Comparison of ENCODE assay signal across 10 cellular contexts in genomic region chr20:50546729-50547314, GRCh38. TPM values are rescaled to one million over a fixed set of nuclear protein-coding genes. Genes with fewer than 3 reads are reported as not detected.
A peak's percentile ranks its signal among the peaks of the same experiment; 100 is the strongest.
DNase-seq lines count a peak whose midpoint lies in the region; ATAC-seq, FAIRE-seq and TF ChIP-seq lines count a peak whose summit lies in the region.
"Had no signal": no experiment of that assay in that cellular context is flagged by ENCODE, and none has a peak within 500 bp of the region (broad histone marks: within the 10 kb centered on the region; RNA-seq: fewer than 3 reads in every experiment).

No MANE protein-coding gene starts in this region.

- H3K4me1 ChIP-seq in endothelial cell of umbilical vein (ENCODE audit: control insufficient read depth, extremely low read depth, insufficient read depth, low read length): peaks cover 24% of the 10 kb centered on the region

- dilution Hi-C loops in endothelial cell of umbilical vein (cut with MboI; ENCODE audit: extremely low pct_ligation_motif_present, low sequenced_read_pairs): no loop called here

- peaks cover 2 to 4% of the 10 kb centered on the region in 2 experiments for H3K36me3 ChIP-seq in endothelial cell of umbilical vein (ENCODE audit: control insufficient read depth in 2 of 2, extremely low read depth in 1 of 2, insufficient read depth in 2 of 2, low read length in 2 of 2)

- ATAC-seq in stimulated activated naive B cell treated with anti-CD40 and anti-IgM and Interleukin-4, amounts not matched to agents 10 μg/mL and 1 μg/mL and 100 μg/mL, for 72 hours (replicated peaks): peak; percentile 81 to 88
- ATAC-seq in GM21619 (IDR thresholded peaks at IDR 0.05; ENCODE audit: unreplicated experiment): no peak
- no peak for ATAC-seq in GM19324 (IDR thresholded peaks at IDR 0.05; ENCODE audit: low FRiP score, unreplicated experiment)

- H3K9me1 ChIP-seq in endothelial cell of umbilical vein (replicated peaks; ENCODE audit: control insufficient read depth, extremely low read depth, insufficient read depth, low read length): no peaks in the 10 kb centered on the region

- peaks cover 93% of the 10 kb centered on the region for H3K79me2 ChIP-seq in endothelial cell of umbilical vein (ENCODE audit: control insufficient read depth, insufficient read depth, low read length)

- H3K4me2 ChIP-seq in endothelial cell of umbilical vein (ENCODE audit: insufficient read depth, low read length): no peak overlapping the region

- no peak for TF ChIP-seq POLR2A in endothelial cell of umbilical vein (IDR thresholded peaks at IDR 0.05; ENCODE audit: low read depth, low read length)

- BruUV-seq in endothelial cell of umbilical vein (replicated peaks; lab: Mats Ljungman, UMichigan): no TSS peak

- FAIRE-seq in endothelial cell of umbilical vein (lab: Jason Lieb, UNC): no peak
- FAIRE-seq: keratinocyte had no signal

- H3K4me3 Mint-ChIP-seq in stimulated activated naive B cell treated with anti-CD40 and anti-IgM and Interleukin-4, amounts not matched to agents 10 μg/mL and 1 μg/mL and 100 μg/mL, for 72 hours: peak overlapping the region; percentile 79 to 83

- H3K27me3 ChIP-seq in endothelial cell of umbilical vein (ENCODE audit: control insufficient read depth in 2 of 2, insufficient read depth in 2 of 2, low read length in 2 of 2): no peaks in the 10 kb centered on the region

- peaks cover 0 to 1% of the 10 kb centered on the region in 2 donors for H3K9me3 Mint-ChIP-seq in stimulated activated naive B cell treated with anti-CD40 and anti-IgM and Interleukin-4, amounts not matched to agents 10 μg/mL and 1 μg/mL and 100 μg/mL, for 72 hours

- H3K36me3 Mint-ChIP-seq in stimulated activated naive B cell treated with anti-CD40 and anti-IgM and Interleukin-4, amounts not matched to agents 10 μg/mL and 1 μg/mL and 100 μg/mL, for 72 hours: peaks cover 38 to 63% of the 10 kb centered on the region in 2 donors

- H3K27ac Mint-ChIP-seq in stimulated activated naive B cell treated with anti-CD40 and anti-IgM and Interleukin-4, amounts not matched to agents 10 μg/mL and 1 μg/mL and 100 μg/mL, for 72 hours: peak overlapping the region; percentile 87

- no peak overlapping the region for H3K9ac ChIP-seq in endothelial cell of umbilical vein (replicated peaks; ENCODE audit: extremely low read depth, insufficient read depth, low read length)

- POLR2A ChIA-PET in endothelial cell of umbilical vein (lab: Charles Lee): no interaction called here

- no peaks in the 10 kb centered on the region for H3K9me3 ChIP-seq in endothelial cell of umbilical vein (replicated peaks; ENCODE audit: control insufficient read depth, insufficient read depth, low read length)

- H3K4me3 ChIP-seq in endothelial cell of umbilical vein (replicated peaks in 1 of 3; ENCODE audit: insufficient read depth in 1 of 3, low read depth in 1 of 3, low read length in 3 of 3): no peak overlapping the region

- no peaks in the 10 kb centered on the region for H4K20me1 ChIP-seq in endothelial cell of umbilical vein (replicated peaks; ENCODE audit: control insufficient read depth, extremely low read depth, insufficient read depth, low read length)

- no peaks in the 10 kb centered on the region for H3K27me3 Mint-ChIP-seq in stimulated activated naive B cell treated with anti-CD40 and anti-IgM and Interleukin-4, amounts not matched to agents 10 μg/mL and 1 μg/mL and 100 μg/mL, for 72 hours

- CTCF ChIA-PET in endothelial cell of umbilical vein (lab: Charles Lee): interaction anchor here (12.9 kb wide), 1 partner anchor 11 kb away, joined by 99 read pairs; no protein-coding TSS in a partner anchor

- DNase-seq in activated effector memory CD4-positive, alpha-beta T cell treated with anti-CD3 and anti-CD28 coated beads, Interleukin-2, amount 50 U/mL, for 16 hours: peak; percentile 70
- DNase-seq in activated effector memory CD4-positive, alpha-beta T cell treated with Interleukin-2 at 50 U/mL for 16 hours: no peak
- DNase-seq in MV-4-11 (lab: John Stamatoyannopoulos, UW) (peak; percentile 89), endothelial cell of umbilical vein (ENCODE audit: low read depth, low spot score) (no peak), SHP77 (lab: John Stamatoyannopoulos, UW) (no peak)
- DNase-seq in stimulated activated naive B cell treated with anti-CD40 and anti-IgM and Interleukin-4, amounts not matched to agents 10 μg/mL and 1 μg/mL and 100 μg/mL, for 72 hours: peak; percentile 27
- DNase-seq: DND-41 had no signal

- peak overlapping the region; percentile 39 for H3K27ac ChIP-seq in endothelial cell of umbilical vein (ENCODE audit: insufficient read depth, low read depth, low read length)

- H3K4me1 Mint-ChIP-seq in stimulated activated naive B cell treated with anti-CD40 and anti-IgM and Interleukin-4, amounts not matched to agents 10 μg/mL and 1 μg/mL and 100 μg/mL, for 72 hours: peaks cover 18 to 56% of the 10 kb centered on the region in 2 donors

- TF ChIP-seq CTCF in endothelial cell of umbilical vein (IDR thresholded peaks at IDR 0.05; ENCODE audit: extremely low read depth in 1 of 2, insufficient read depth in 1 of 2, low read depth in 1 of 2, low read length in 2 of 2): no peak

- intact Hi-C loops in endothelial cell of umbilical vein (cut with micrococcal nuclease): no loop called here

- no peak overlapping the region for H2AFZ ChIP-seq in endothelial cell of umbilical vein (ENCODE audit: low read depth, low read length)

TF ChIP-seq in endothelial cell of umbilical vein, 7 proteins besides CTCF, POLR2A, EP300 and RAD21:
- TF ChIP-seq, protein P1, sequence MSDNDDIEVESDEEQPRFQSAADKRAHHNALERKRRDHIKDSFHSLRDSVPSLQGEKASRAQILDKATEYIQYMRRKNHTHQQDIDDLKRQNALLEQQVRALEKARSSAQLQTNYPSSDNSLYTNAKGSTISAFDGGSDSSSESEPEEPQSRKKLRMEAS (IDR thresholded peaks at IDR 0.05; ENCODE audit: insufficient read depth, insufficient read length): no peak
- TF ChIP-seq EZH2 (IDR thresholded peaks at IDR 0.05; ENCODE audit: borderline replicate concordance, low read depth, low read length, severe bottlenecking): no peak
- TF ChIP-seq JUN (IDR thresholded peaks at IDR 0.05; ENCODE audit: borderline replicate concordance, insufficient read depth, insufficient read length, low read depth): no peak
- TF ChIP-seq FOS (IDR thresholded peaks at IDR 0.05; ENCODE audit: borderline replicate concordance, insufficient read depth, low read length): no peak
- no peak for TF ChIP-seq GATA2 (IDR thresholded peaks at IDR 0.05; ENCODE audit: insufficient read depth, insufficient read length, low read depth, low read length)
- no peak for TF ChIP-seq MYC (IDR thresholded peaks at IDR 0.05; ENCODE audit: low read depth, low read length)
- TF ChIP-seq POLR2AphosphoS5 (IDR thresholded peaks at IDR 0.05; ENCODE audit: insufficient read depth, low read depth, low read length): no peak

RNA-seq across cellular contexts. Expression of gene PTPN1, which starts 36.6 kb away (rescaled TPM):
- 57.7 and 64.3 TPM in 2 replicates for total RNA-seq in endothelial cell of umbilical vein
- polyA plus RNA-seq in endothelial cell of umbilical vein: 38.9 and 41.1 TPM in 2 replicates
- 46.3 and 46.5 TPM in 2 replicates for polyA plus RNA-seq in endothelial cell of umbilical vein (2011; cell fraction: cytosol; rRNA removed)
- 67.9 and 82.7 TPM in 2 replicates for polyA plus RNA-seq in endothelial cell of umbilical vein (2011; cell fraction: nucleus; rRNA removed)
- polyA plus RNA-seq in endothelial cell of umbilical vein (2012): 54.6 and 69.0 TPM in 2 replicates
- 38.9 and 47.4 TPM in 2 replicates for polyA minus RNA-seq in endothelial cell of umbilical vein
- polyA minus RNA-seq in endothelial cell of umbilical vein (2011; cell fraction: cytosol; rRNA and poly(A)+ RNA removed): 14.3 TPM
- 40.9 and 46.0 TPM in 2 replicates for polyA minus RNA-seq in endothelial cell of umbilical vein (2011; cell fraction: nucleus; rRNA and poly(A)+ RNA removed)

Comparison
In these comparisons a context has a peak if more than half of its experiments do, and no peak if none do; other contexts are left out.
1. DNase-seq: peak in activated effector memory CD4-positive, alpha-beta T cell treated with anti-CD3 and anti-CD28 coated beads, Interleukin-2, amount 50 U/mL, for 16 hours (single experiment), MV-4-11 (single experiment) and stimulated activated naive B cell treated with anti-CD40 and anti-IgM and Interleukin-4, amounts not matched to agents 10 μg/mL and 1 μg/mL and 100 μg/mL, for 72 hours (single experiment); none in activated effector memory CD4-positive, alpha-beta T cell treated with Interleukin-2 at 50 U/mL for 16 hours (single experiment), endothelial cell of umbilical vein (single experiment) and SHP77 (0 of 2).
2. ATAC-seq: peak in stimulated activated naive B cell treated with anti-CD40 and anti-IgM and Interleukin-4, amounts not matched to agents 10 μg/mL and 1 μg/mL and 100 μg/mL, for 72 hours (2 of 2); none in GM21619 (single experiment) and GM19324 (single experiment).